Comparison of ENCODE assay signal across 8 cellular contexts in the genomic region with DNA sequence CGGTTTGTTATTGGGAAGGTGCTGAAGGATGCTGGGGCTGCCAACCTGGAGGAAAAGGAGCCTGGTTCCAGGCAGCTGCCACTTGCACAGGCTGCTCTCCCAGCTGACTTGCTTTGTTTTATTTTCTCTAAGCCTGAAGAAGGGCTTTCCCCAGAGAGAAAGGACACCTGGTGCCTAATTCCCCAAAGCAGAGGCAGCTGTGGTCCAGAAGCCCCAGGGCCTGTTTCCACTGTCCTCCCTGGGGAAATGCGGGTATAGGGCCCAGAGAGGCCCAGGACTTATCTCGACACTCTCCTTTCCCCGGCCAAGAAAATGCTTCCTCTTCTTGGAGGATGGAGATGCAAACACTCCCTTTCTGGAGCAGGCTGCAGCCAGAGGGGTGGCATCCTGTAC. TPM values are rescaled to one million over a fixed set of nuclear protein-coding genes. Genes with fewer than 3 reads are reported as not detected.
DNase-seq lines count a peak whose midpoint lies in the region; ATAC-seq lines count a peak whose summit lies in the region.
"Had no signal": no experiment of that assay in that cellular context is flagged by ENCODE, and none has a peak within 500 bp of the region (broad histone marks: within the 10 kb centered on the region; RNA-seq: fewer than 3 reads in every experiment).

No MANE protein-coding gene starts in this region.

- H3K4me2 ChIP-seq in neuronal stem cell (ENCODE audit: insufficient read depth, low read length, poor library complexity, severe bottlenecking) = no peak overlapping the region

- H3K79me1 ChIP-seq in neuronal stem cell (ENCODE audit: low read depth, low read length) = no peaks in the 10 kb centered on the region

- H2BK5ac ChIP-seq in neuronal stem cell (ENCODE audit: low read length) = peak overlapping the region; percentile 82

- DNase-seq in LHCN-M2 (ENCODE audit: low read depth) (peak; percentile 18), neuronal stem cell (ENCODE audit: low spot score) (no peak), anterior cingulate cortex (lab: John Stamatoyannopoulos, UW) (no peak), globus pallidus (ENCODE audit: low spot score) (no peak), NCI-H510A (lab: John Stamatoyannopoulos, UW) (no peak)
- DNase-seq: KBM-7 had no signal

- H3K27ac ChIP-seq in neuronal stem cell (replicated peaks; ENCODE audit: low read length) = no peak overlapping the region

- no peaks in the 10 kb centered on the region for H3K9me3 ChIP-seq in neuronal stem cell (replicated peaks in 1 of 2; ENCODE audit: control insufficient read depth in 2 of 2, insufficient read depth in 1 of 2, low read depth in 1 of 2, low read length in 2 of 2)

- H2BK12ac ChIP-seq in neuronal stem cell (ENCODE audit: low read length) = no peak overlapping the region

- no peak overlapping the region for H3K9ac ChIP-seq in neuronal stem cell (ENCODE audit: low read depth, low read length, poor library complexity)

- H2AK5ac ChIP-seq in neuronal stem cell (ENCODE audit: low read depth, low read length) = no peak overlapping the region

- H3K4ac ChIP-seq in neuronal stem cell (ENCODE audit: low read length) = peak overlapping the region; percentile 76

- no peaks in the 10 kb centered on the region for H3K4me1 ChIP-seq in neuronal stem cell (ENCODE audit: control insufficient read depth in 2 of 2, insufficient read depth in 1 of 2, low read depth in 1 of 2, low read length in 2 of 2)

- no peak overlapping the region for H2BK120ac ChIP-seq in neuronal stem cell (ENCODE audit: low read depth, low read length)

- H3K36me3 ChIP-seq in neuronal stem cell (replicated peaks in 1 of 2; ENCODE audit: control insufficient read depth in 2 of 2, insufficient read depth in 2 of 2, low read length in 2 of 2) = peaks cover 4 to 16% of the 10 kb centered on the region in 2 donors

- H3K23ac ChIP-seq in neuronal stem cell (ENCODE audit: low read depth, low read length, poor library complexity) = peak overlapping the region; percentile 34

- peak; percentile 92 for ATAC-seq in GM18907 (IDR thresholded peaks at IDR 0.05; ENCODE audit: unreplicated experiment)
- ATAC-seq in HG02642 (IDR thresholded peaks at IDR 0.05; ENCODE audit: poor library complexity, unreplicated experiment) = peak; percentile 88

- H4K8ac ChIP-seq in neuronal stem cell (ENCODE audit: low read depth, low read length) = no peak overlapping the region

- no peaks in the 10 kb centered on the region for H3K27me3 ChIP-seq in neuronal stem cell (ENCODE audit: control insufficient read depth in 3 of 3, insufficient read depth in 3 of 3, low read depth in 1 of 3, low read length in 3 of 3)

- no peak overlapping the region for H3K14ac ChIP-seq in neuronal stem cell (ENCODE audit: low read length)

- no CpG with 5 or more reads among the region's 4 CpGs for WGBS in neuronal stem cell (ENCODE audit: extremely low coverage in 2 of 2, insufficient read length in 2 of 2, insufficient replicate concordance in 1 of 2), 2 donors

- no peak overlapping the region for H3K18ac ChIP-seq in neuronal stem cell (ENCODE audit: low read length)

- H2AFZ ChIP-seq in neuronal stem cell (ENCODE audit: low read length) = no peak overlapping the region

- no peak overlapping the region for H4K91ac ChIP-seq in neuronal stem cell (ENCODE audit: low read depth, low read length, poor library complexity)

- H2BK15ac ChIP-seq in neuronal stem cell (ENCODE audit: low read length) = no peak overlapping the region

- H3K4me3 ChIP-seq in neuronal stem cell (ENCODE audit: low read length in 2 of 2) = no peak overlapping the region

RNA-seq across cellular contexts. Expression of gene INO80C, which starts 30.1 kb away (rescaled TPM):
- 3.7 and 5.1 TPM in 2 replicates for total RNA-seq in LHCN-M2 (2014; rRNA removed)
- polyA plus RNA-seq in LHCN-M2 (2012) = 33.5 TPM
- 29.9 TPM for polyA plus RNA-seq in neuronal stem cell (2013, experiment 1 of 2)
- polyA plus RNA-seq in neuronal stem cell (2013, experiment 2 of 2) = 29.5 TPM
